ENCODE assay signal across 31 cellular contexts in genomic region chr13:32713397-32713796, GRCh38.
"Had no signal": no experiment of that assay in that cellular context is flagged by ENCODE, and none has a peak within 500 bp of the region (broad histone marks: within the 10 kb centered on the region; RNA-seq: fewer than 3 reads in every experiment).

No MANE protein-coding gene starts in this region.

- H3K27me3 ChIP-seq: ascending aorta, cardiac muscle cell had no signal

- DNase-seq: activated CD4-positive, alpha-beta T cell treated with anti-CD3 and anti-CD28 coated beads for 36 hours; activated CD4-positive, alpha-beta T cell treated with anti-CD3 and anti-CD28 coated beads, Interleukin-2, amount 10 ng/mL, durations not matched to agents 7 days and 5 days; activated CD4-positive, alpha-beta T cell treated with anti-CD3 and anti-CD28 coated beads, Interleukin-2, amount 50 U/mL, for 48 hours; activated CD8-positive, alpha-beta T cell treated with anti-CD3 and anti-CD28 coated beads, Interleukin-2, amount 10 ng/mL, durations not matched to agents 7 days and 5 days; activated effector memory CD4-positive, alpha-beta T cell treated with Interleukin-2 at 50 U/mL for 16 hours; activated naive CD4-positive, alpha-beta T cell treated with anti-CD3 and anti-CD28 coated beads, Interleukin-2, amount 10 ng/mL, durations not matched to agents 7 days and 5 days; activated naive CD8-positive, alpha-beta T cell treated with anti-CD3 and anti-CD28 coated beads for 36 hours; activated T-cell treated with anti-CD3 and anti-CD28 coated beads, Interleukin-2, amount 50 U/mL, for 4 hours; amygdala; Kasumi-1; MM.1S; NCI-H1092 treated with DMSO at 0.1 percent for 48 hours; NCI-H1417; NCI-H146; NCI-H187; NCI-H2029 treated with DMSO at 0.1 percent for 48 hours; NCI-H2107; NCI-H2171; NCI-H510A; NCI-H526; NCI-H748 treated with DMSO at 0.1 percent for 48 hours; NK-92 treated with Interleukin-12 subunit alpha and Interleukin-12 subunit beta, amount 100 ng/mL, for 24 hours; PC-3; Right ventricle myocardium superior had no signal

- H3K4me3 Mint-ChIP-seq: activated CD4-positive, alpha-beta T cell treated with anti-CD3 and anti-CD28 coated beads for 36 hours; activated CD4-positive, alpha-beta T cell treated with anti-CD3 and anti-CD28 coated beads, Interleukin-2, amount 10 ng/mL, durations not matched to agents 7 days and 5 days; activated CD8-positive, alpha-beta T cell treated with anti-CD3 and anti-CD28 coated beads, Interleukin-2, amount 10 ng/mL, durations not matched to agents 7 days and 5 days; activated naive CD4-positive, alpha-beta T cell treated with anti-CD3 and anti-CD28 coated beads, Interleukin-2, amount 10 ng/mL, durations not matched to agents 7 days and 5 days; activated naive CD8-positive, alpha-beta T cell treated with anti-CD3 and anti-CD28 coated beads for 36 hours; activated T-cell treated with anti-CD3 and anti-CD28 coated beads, Interleukin-2, amount 50 U/mL, for 4 hours; T-helper 1 cell treated with Interleukin-12 subunit alpha and Interleukin-12 subunit beta and Interleukin-4 antibody, amounts not matched to agents 30 μg/mL and 1 μg/mL, for 36 hours; T-helper 2 cell treated with Interferon-gamma antibody and Interleukin-4, amounts not matched to agents 5 μg/mL and 100 μg/mL, for 36 hours; WTC11 had no signal

- FAIRE-seq: RCC 7860 had no signal

- H3K27ac Mint-ChIP-seq: activated CD4-positive, alpha-beta T cell treated with anti-CD3 and anti-CD28 coated beads for 36 hours; activated CD4-positive, alpha-beta T cell treated with anti-CD3 and anti-CD28 coated beads, Interleukin-2, amount 10 ng/mL, durations not matched to agents 7 days and 5 days; activated CD8-positive, alpha-beta T cell treated with anti-CD3 and anti-CD28 coated beads, Interleukin-2, amount 10 ng/mL, durations not matched to agents 7 days and 5 days; activated naive CD4-positive, alpha-beta T cell treated with anti-CD3 and anti-CD28 coated beads, Interleukin-2, amount 10 ng/mL, durations not matched to agents 7 days and 5 days; activated naive CD8-positive, alpha-beta T cell treated with anti-CD3 and anti-CD28 coated beads for 36 hours; T-helper 1 cell treated with Interleukin-12 subunit alpha and Interleukin-12 subunit beta and Interleukin-4 antibody, amounts not matched to agents 30 μg/mL and 1 μg/mL, for 36 hours; T-helper 2 cell treated with Interferon-gamma antibody and Interleukin-4, amounts not matched to agents 5 μg/mL and 100 μg/mL, for 36 hours had no signal

- H3K27ac ChIP-seq: ascending aorta, cardiac muscle cell had no signal

- H3K4me1 ChIP-seq: ascending aorta had no signal

- ATAC-seq: activated CD4-positive, alpha-beta T cell treated with anti-CD3 and anti-CD28 coated beads for 36 hours; activated CD4-positive, CD25-positive, alpha-beta regulatory T cell treated with anti-CD3 and anti-CD28 coated beads, Interleukin-2, amount 50 U/mL, for 24 hours; activated CD8-positive, alpha-beta T cell treated with anti-CD3 and anti-CD28 coated beads, Interleukin-2, amount 10 ng/mL, durations not matched to agents 7 days and 5 days; activated T-cell treated with anti-CD3 and anti-CD28 coated beads, Interleukin-2, amount 50 U/mL, for 4 hours; PC-3; WTC11 had no signal

- H3K4me1 Mint-ChIP-seq: activated CD4-positive, alpha-beta T cell treated with anti-CD3 and anti-CD28 coated beads for 36 hours; activated CD4-positive, alpha-beta T cell treated with anti-CD3 and anti-CD28 coated beads, Interleukin-2, amount 10 ng/mL, durations not matched to agents 7 days and 5 days; activated naive CD4-positive, alpha-beta T cell treated with anti-CD3 and anti-CD28 coated beads, Interleukin-2, amount 10 ng/mL, durations not matched to agents 7 days and 5 days; activated naive CD8-positive, alpha-beta T cell treated with anti-CD3 and anti-CD28 coated beads for 36 hours had no signal

- H3K4me3 ChIP-seq: ascending aorta, cardiac muscle cell had no signal

- H3K27me3 Mint-ChIP-seq: activated CD4-positive, alpha-beta T cell treated with anti-CD3 and anti-CD28 coated beads for 36 hours; activated CD4-positive, alpha-beta T cell treated with anti-CD3 and anti-CD28 coated beads, Interleukin-2, amount 10 ng/mL, durations not matched to agents 7 days and 5 days; activated naive CD4-positive, alpha-beta T cell treated with anti-CD3 and anti-CD28 coated beads, Interleukin-2, amount 10 ng/mL, durations not matched to agents 7 days and 5 days; activated naive CD8-positive, alpha-beta T cell treated with anti-CD3 and anti-CD28 coated beads for 36 hours had no signal

- H3K9me3 ChIP-seq: ascending aorta had no signal
